Comparison of ENCODE assay signal across 19 cellular contexts in the genomic region with DNA sequence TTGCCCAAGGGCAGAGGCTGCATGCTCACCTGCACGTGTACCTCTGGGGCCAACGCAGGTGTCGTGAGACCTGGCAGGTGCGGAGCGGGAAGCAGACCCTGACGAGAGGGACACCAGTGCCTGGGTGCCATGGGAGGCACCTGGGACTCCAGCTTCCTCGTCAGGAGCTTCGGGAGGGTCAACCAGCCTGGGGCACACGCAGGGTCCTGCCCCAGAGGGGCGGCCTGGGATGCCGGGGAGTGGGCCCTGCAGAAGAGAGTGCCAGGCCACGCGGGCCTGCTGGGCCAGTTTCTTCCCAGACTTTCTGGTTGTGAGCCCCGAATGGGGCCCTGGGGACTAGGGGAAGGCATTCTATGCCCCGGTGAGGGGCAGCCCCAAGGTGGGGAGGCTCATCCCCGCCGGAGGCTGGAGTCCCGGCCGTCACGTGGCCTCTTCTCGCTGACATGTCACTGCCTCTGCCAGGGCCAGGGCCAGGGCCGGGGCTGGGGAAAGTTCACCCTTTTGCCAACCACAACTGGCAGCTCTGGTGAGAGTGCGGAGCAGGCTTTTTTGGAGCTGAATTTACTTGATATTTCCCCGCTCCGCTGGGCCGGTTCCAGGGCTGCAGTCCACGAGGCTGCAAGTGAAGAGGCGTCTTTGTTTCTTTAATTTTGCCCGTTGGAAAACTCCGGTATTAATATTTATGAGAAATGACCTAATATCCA. TPM values are rescaled to one million over a fixed set of nuclear protein-coding genes. Genes with fewer than 3 reads are reported as not detected.
DNase-seq lines count a peak whose midpoint lies in the region; ATAC-seq lines count a peak whose summit lies in the region.
"Had no signal": no experiment of that assay in that cellular context is flagged by ENCODE, and none has a peak within 500 bp of the region (broad histone marks: within the 10 kb centered on the region; RNA-seq: fewer than 3 reads in every experiment).

No MANE protein-coding gene starts in this region.

- no peaks in the 10 kb centered on the region; a peak in 1 of 22 replicates for H3K27me3 ChIP-seq in BLaER1 treated with 17β-estradiol and CSF1 and Interleukin-3, amounts not matched to agents 10 nM and 100 nM

- no peaks in the 10 kb centered on the region for H3K9me3 ChIP-seq in BLaER1 treated with 17β-estradiol and CSF1 and Interleukin-3, amounts not matched to agents 10 nM and 100 nM (replicated peaks in 1 of 11)
- H3K9me3 ChIP-seq: breast epithelium had no signal

- 0 out of 22 replicates have a peak overlapping the region, but pooled peaks of 1 of the 11 experiments have one; percentile 9 for H3K9ac ChIP-seq in BLaER1 treated with 17β-estradiol and CSF1 and Interleukin-3, amounts not matched to agents 10 nM and 100 nM

- H3K36me3 ChIP-seq in BLaER1 treated with 17β-estradiol and CSF1 and Interleukin-3, amounts not matched to agents 10 nM and 100 nM = no peaks in the 10 kb centered on the region
- H3K36me3 ChIP-seq: breast epithelium had no signal

- peak overlapping the region in 8 of 11 experiments; percentile 29 to 72 (median 64); a peak in 13 of 22 replicates for H3K4me2 ChIP-seq in BLaER1 treated with 17β-estradiol and CSF1 and Interleukin-3, amounts not matched to agents 10 nM and 100 nM

- H4K20me1 ChIP-seq in BLaER1 treated with 17β-estradiol and CSF1 and Interleukin-3, amounts not matched to agents 10 nM and 100 nM = peaks cover 0 to 29% (median 0%) of the 10 kb centered on the region in 11 experiments; a peak in 6 of 22 replicates

- no peak overlapping the region for H3K4me3 ChIP-seq in BLaER1 treated with 17β-estradiol and CSF1 and Interleukin-3, amounts not matched to agents 10 nM and 100 nM
- H3K4me3 ChIP-seq: breast epithelium had no signal

- H3K27ac ChIP-seq in BLaER1 treated with 17β-estradiol and CSF1 and Interleukin-3, amounts not matched to agents 10 nM and 100 nM = no peak overlapping the region
- H3K27ac ChIP-seq: breast epithelium had no signal

- peaks cover 0 to 22% (median 14%) of the 10 kb centered on the region in 10 experiments; a peak in 13 of 20 replicates for H3K4me1 ChIP-seq in BLaER1 treated with 17β-estradiol and CSF1 and Interleukin-3, amounts not matched to agents 10 nM and 100 nM
- H3K4me1 ChIP-seq: breast epithelium had no signal

- DNase-seq in amygdala (lab: John Stamatoyannopoulos, UW) = peak in 48 of 56 donors; percentile 28 to 94 (median 65)
- DNase-seq in left lobe of liver (ENCODE audit: low spot score) = peak; percentile 36
- peak; percentile 82 for DNase-seq in putamen (ENCODE audit: low spot score)
- DNase-seq in Kasumi-1 (lab: John Stamatoyannopoulos, UW) = no peak
- no peak for DNase-seq in HT-29 (ENCODE audit: low spot score)
- DNase-seq in KG1 (lab: John Stamatoyannopoulos, UW) = no peak
- no peak for DNase-seq in NCI-H2196 (lab: John Stamatoyannopoulos, UW; ENCODE audit: unreplicated experiment)
- DNase-seq: activated CD4-positive, alpha-beta T cell treated with anti-CD3 and anti-CD28 coated beads for 48 hours; activated CD8-positive, alpha-beta memory T cell treated with anti-CD3 and anti-CD28 coated beads, Interleukin-2, amount 50 U/mL, for 48 hours; H7; mesendoderm; NCI-H187 treated with DMSO at 0.1 percent for 48 hours; NCI-H446; stimulated activated naive CD4-positive, alpha-beta T cell had no signal

- ATAC-seq in left lobe of liver = no peak
- ATAC-seq: activated naive CD4-positive, alpha-beta T cell treated with anti-CD3 and anti-CD28 coated beads, Interleukin-2, amount 50 U/mL, for 72 hours; esophagus mucosa; right cardiac atrium had no signal

RNA-seq across cellular contexts. Expression of gene ACTRT2, which starts 38.5 kb away (rescaled TPM):
- not detected for total RNA-seq in left lobe of liver
- not detected in 2 replicates for total RNA-seq in HT-29 (2014; rRNA removed; shearing (Covaris generic))
- total RNA-seq: activated naive CD4-positive, alpha-beta T cell treated with anti-CD3 and anti-CD28 coated beads, Interleukin-2, amount 50 U/mL, for 72 hours; breast epithelium; esophagus mucosa; right cardiac atrium had no signal

Comparison
In these comparisons a context has a peak if more than half of its experiments do, and no peak if none do; other contexts are left out.
1. DNase-seq: peak in amygdala (48 of 56), left lobe of liver (single experiment) and putamen (single experiment); none in Kasumi-1 (0 of 2), HT-29 (single experiment), KG1 (single experiment) and NCI-H2196 (single experiment).